Comparison of ENCODE assay signal across 1 cellular context in the genomic region with DNA sequence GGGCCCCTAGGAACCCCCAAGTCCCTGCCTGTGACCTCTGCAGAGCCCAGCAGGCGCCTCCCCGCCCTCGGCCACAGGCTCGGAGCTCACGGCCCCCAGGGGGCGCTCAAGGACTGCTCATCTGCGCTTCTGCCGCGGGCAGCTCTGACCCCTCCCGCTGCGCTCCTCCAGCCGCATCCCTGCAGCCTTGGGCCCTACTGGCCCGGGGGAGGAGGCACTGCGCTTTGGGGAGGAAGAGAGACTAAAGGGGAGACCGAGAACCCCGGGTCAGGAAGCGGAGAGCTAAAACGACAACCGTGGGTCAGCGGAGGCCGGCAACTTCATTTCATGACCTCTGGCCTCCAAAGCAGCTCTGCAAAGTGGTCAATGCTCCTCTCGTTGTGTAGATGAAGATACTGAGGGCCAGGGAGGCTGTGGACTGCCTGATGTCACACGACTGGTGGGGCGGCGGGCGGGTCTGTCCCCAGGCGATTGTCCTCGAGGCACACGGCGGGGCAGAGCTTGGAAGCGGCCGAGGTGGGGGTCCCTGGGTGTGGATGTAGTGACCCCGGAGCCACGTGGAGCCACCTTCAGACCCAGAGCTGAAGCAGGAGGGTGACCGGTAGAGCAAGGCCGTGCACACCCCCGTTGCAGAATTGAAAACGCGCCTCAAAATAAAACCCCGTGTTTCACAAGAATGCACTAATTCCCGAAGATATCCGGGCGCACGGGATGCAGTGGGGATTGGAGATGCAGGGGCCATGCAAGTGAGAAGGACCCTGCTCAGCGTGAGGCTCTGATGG.
TF ChIP-seq lines count a peak whose summit lies in the region.

No MANE protein-coding gene starts in this region.

TF ChIP-seq in HEK293, 187 proteins besides CTCF, POLR2A, EP300 and RAD21 (continued from another document):
- TF ChIP-seq, protein P1, sequence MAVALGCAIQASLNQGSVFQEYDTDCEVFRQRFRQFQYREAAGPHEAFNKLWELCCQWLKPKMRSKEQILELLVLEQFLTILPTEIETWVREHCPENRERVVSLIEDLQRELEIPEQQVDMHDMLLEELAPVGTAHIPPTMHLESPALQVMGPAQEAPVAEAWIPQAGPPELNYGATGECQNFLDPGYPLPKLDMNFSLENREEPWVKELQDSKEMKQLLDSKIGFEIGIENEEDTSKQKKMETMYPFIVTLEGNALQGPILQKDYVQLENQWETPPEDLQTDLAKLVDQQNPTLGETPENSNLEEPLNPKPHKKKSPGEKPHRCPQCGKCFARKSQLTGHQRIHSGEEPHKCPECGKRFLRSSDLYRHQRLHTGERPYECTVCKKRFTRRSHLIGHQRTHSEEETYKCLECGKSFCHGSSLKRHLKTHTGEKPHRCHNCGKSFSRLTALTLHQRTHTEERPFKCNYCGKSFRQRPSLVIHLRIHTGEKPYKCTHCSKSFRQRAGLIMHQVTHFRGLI (tag by site-specific recombination; IDR thresholded peaks at IDR 0.05), result 0 out of 2 replicates have a peak, but pooled peaks have one; percentile 22
- TF ChIP-seq ZNF843 (tag by site-specific recombination; IDR thresholded peaks at IDR 0.05) (no peak), ZNF184 (tag by site-specific recombination; IDR thresholded peaks at IDR 0.05) (no peak), BCL11B (tag by site-specific recombination; IDR thresholded peaks at IDR 0.05; ENCODE audit: low read depth) (0 out of 2 replicates have a peak, but pooled peaks have one; percentile 58), ZIC2 (tag by site-specific recombination; IDR thresholded peaks at IDR 0.05) (peak; percentile 77), SP3 (tag by site-specific recombination; IDR thresholded peaks at IDR 0.05) (no peak), ZFP41 (tag by site-specific recombination; IDR thresholded peaks at IDR 0.05; ENCODE audit: borderline replicate concordance) (no peak)
- TF ChIP-seq, protein P2, sequence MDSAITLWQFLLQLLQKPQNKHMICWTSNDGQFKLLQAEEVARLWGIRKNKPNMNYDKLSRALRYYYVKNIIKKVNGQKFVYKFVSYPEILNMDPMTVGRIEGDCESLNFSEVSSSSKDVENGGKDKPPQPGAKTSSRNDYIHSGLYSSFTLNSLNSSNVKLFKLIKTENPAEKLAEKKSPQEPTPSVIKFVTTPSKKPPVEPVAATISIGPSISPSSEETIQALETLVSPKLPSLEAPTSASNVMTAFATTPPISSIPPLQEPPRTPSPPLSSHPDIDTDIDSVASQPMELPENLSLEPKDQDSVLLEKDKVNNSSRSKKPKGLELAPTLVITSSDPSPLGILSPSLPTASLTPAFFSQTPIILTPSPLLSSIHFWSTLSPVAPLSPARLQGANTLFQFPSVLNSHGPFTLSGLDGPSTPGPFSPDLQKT (IDR thresholded peaks at IDR 0.05; ENCODE audit: borderline replicate concordance, low read depth, low read length), result no peak
- TF ChIP-seq, protein P3, sequence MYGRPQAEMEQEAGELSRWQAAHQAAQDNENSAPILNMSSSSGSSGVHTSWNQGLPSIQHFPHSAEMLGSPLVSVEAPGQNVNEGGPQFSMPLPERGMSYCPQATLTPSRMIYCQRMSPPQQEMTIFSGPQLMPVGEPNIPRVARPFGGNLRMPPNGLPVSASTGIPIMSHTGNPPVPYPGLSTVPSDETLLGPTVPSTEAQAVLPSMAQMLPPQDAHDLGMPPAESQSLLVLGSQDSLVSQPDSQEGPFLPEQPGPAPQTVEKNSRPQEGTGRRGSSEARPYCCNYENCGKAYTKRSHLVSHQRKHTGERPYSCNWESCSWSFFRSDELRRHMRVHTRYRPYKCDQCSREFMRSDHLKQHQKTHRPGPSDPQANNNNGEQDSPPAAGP (tag by site-specific recombination; IDR thresholded peaks at IDR 0.05), result peak; percentile 39; the same call in 1 of the 2 replicates
TF ChIP-seq in HEK293: peak in this region for 11.
